Comparison of ENCODE assay signal across 12 cellular contexts in the genomic region with DNA sequence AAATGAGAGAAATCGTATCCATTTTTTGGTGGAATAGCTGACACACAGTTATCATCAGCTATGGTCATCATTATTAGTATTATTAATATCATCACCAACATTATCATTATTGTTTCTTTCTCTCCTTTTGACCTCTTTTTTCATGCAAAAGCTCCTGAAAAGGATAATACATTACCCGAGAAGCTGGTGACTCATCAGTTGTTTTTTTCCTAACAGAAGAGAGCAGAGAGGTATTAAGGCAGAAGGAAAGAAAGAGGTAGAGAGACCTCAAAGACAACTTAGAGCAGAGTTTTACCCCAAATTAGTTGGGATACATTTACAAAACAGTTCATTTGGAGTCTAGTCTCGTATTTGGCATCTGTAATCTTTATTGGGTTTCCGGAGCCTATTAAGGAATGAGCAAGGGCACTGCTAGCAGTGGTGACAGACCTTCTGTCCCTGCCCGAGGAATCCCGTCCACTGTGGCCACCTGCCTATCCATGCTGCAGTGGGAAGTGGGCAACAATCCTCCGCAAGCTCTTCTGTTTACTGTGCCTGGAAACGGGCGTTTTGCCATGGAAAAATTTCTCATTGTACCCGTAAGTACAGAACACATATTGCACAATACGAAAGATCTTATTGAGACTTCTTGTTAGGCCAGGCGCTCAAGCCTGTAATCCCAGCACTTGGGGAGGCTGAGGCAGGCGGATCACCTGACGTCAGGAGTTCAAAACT.
DNase-seq lines count a peak whose midpoint lies in the region; ATAC-seq and TF ChIP-seq lines count a peak whose summit lies in the region.
"Had no signal": no experiment of that assay in that cellular context is flagged by ENCODE, and none has a peak within 500 bp of the region (broad histone marks: within the 10 kb centered on the region; RNA-seq: fewer than 3 reads in every experiment).

No MANE protein-coding gene starts in this region.

- no peaks in the 10 kb centered on the region for H3K9me3 ChIP-seq in right lobe of liver
- H3K9me3 ChIP-seq in transverse colon: no peaks in the 10 kb centered on the region
- H3K9me3 ChIP-seq in naive thymus-derived CD4-positive, alpha-beta T cell (ENCODE audit: control insufficient read depth in 2 of 3, low read length in 3 of 3): no peaks in the 10 kb centered on the region
- H3K9me3 ChIP-seq in HAP-1: no peaks in the 10 kb centered on the region

- H3K36me3 Mint-ChIP-seq in naive thymus-derived CD4-positive, alpha-beta T cell: no peaks in the 10 kb centered on the region
- H3K36me3 Mint-ChIP-seq: activated naive CD4-positive, alpha-beta T cell treated with anti-CD3 and anti-CD28 coated beads, Interleukin-2, amount 50 U/mL, for 24 hours had no signal

- no peak overlapping the region for H3K27ac ChIP-seq in right lobe of liver
- no peak overlapping the region for H3K27ac ChIP-seq in transverse colon
- no peak overlapping the region for H3K27ac ChIP-seq in naive thymus-derived CD4-positive, alpha-beta T cell (ENCODE audit: low read depth, low read length)

- no peak overlapping the region for H3K4me3 Mint-ChIP-seq in naive thymus-derived CD4-positive, alpha-beta T cell
- H3K4me3 Mint-ChIP-seq: activated CD4-positive, alpha-beta memory T cell treated with anti-CD3 and anti-CD28 coated beads, Interleukin-2, amount 10 ng/mL, durations not matched to agents 7 days and 5 days; activated naive CD4-positive, alpha-beta T cell treated with anti-CD3 and anti-CD28 coated beads, Interleukin-2, amount 50 U/mL, for 24 hours had no signal

- no peak overlapping the region for H3K27ac Mint-ChIP-seq in naive thymus-derived CD4-positive, alpha-beta T cell
- H3K27ac Mint-ChIP-seq: activated CD4-positive, alpha-beta memory T cell treated with anti-CD3 and anti-CD28 coated beads, Interleukin-2, amount 10 ng/mL, durations not matched to agents 7 days and 5 days; activated naive CD4-positive, alpha-beta T cell treated with anti-CD3 and anti-CD28 coated beads, Interleukin-2, amount 50 U/mL, for 24 hours had no signal

- no peak for TF ChIP-seq EP300 in transverse colon (IDR thresholded peaks at IDR 0.05; ENCODE audit: low read depth)

- no peaks in the 10 kb centered on the region for H3K4me1 ChIP-seq in right lobe of liver
- no peaks in the 10 kb centered on the region for H3K4me1 ChIP-seq in transverse colon
- no peaks in the 10 kb centered on the region for H3K4me1 ChIP-seq in naive thymus-derived CD4-positive, alpha-beta T cell (ENCODE audit: control insufficient read depth in 2 of 2, insufficient read depth in 2 of 2, low read length in 2 of 2)
- no peaks in the 10 kb centered on the region for H3K4me1 ChIP-seq in HAP-1

- intact Hi-C loops in right lobe of liver (cut with DNase I): no loop called here
- intact Hi-C loops in transverse colon (cut with DNase I; ENCODE audit: low total_unique reads): no loop called here
- intact Hi-C loops in naive thymus-derived CD4-positive, alpha-beta T cell (cut with micrococcal nuclease): no loop called here

- TF ChIP-seq POLR2A in right lobe of liver (IDR thresholded peaks at IDR 0.05): no peak
- TF ChIP-seq POLR2A in transverse colon (IDR thresholded peaks at IDR 0.05): no peak

- peaks cover 0 to 3% (median 0%) of the 10 kb centered on the region in 5 donors for H3K27me3 Mint-ChIP-seq in naive thymus-derived CD4-positive, alpha-beta T cell
- H3K27me3 Mint-ChIP-seq: activated naive CD4-positive, alpha-beta T cell treated with anti-CD3 and anti-CD28 coated beads, Interleukin-2, amount 50 U/mL, for 24 hours had no signal

- H3K36me3 ChIP-seq in right lobe of liver: no peaks in the 10 kb centered on the region
- H3K36me3 ChIP-seq in transverse colon: no peaks in the 10 kb centered on the region
- no peaks in the 10 kb centered on the region for H3K36me3 ChIP-seq in naive thymus-derived CD4-positive, alpha-beta T cell (ENCODE audit: control insufficient read depth in 2 of 3, insufficient read depth in 3 of 3, low read length in 3 of 3)
- no peaks in the 10 kb centered on the region for H3K36me3 ChIP-seq in HAP-1 (replicated peaks)

- H3K27me3 ChIP-seq in right lobe of liver (no peaks in the 10 kb centered on the region), transverse colon (no peaks in the 10 kb centered on the region), HAP-1 (ENCODE audit: low read depth) (no peaks in the 10 kb centered on the region)
- no peaks in the 10 kb centered on the region for H3K27me3 ChIP-seq in naive thymus-derived CD4-positive, alpha-beta T cell (ENCODE audit: control insufficient read depth in 2 of 2, insufficient read depth in 2 of 2, low read length in 2 of 2)

- CTCF ChIA-PET in naive thymus-derived CD4-positive, alpha-beta T cell (lab: Charles Lee): no interaction called here

- peaks cover 0 to 1% (median 0%) of the 10 kb centered on the region in 11 donors for H3K9me3 Mint-ChIP-seq in naive thymus-derived CD4-positive, alpha-beta T cell
- H3K9me3 Mint-ChIP-seq: activated CD4-positive, alpha-beta memory T cell treated with anti-CD3 and anti-CD28 coated beads, Interleukin-2, amount 10 ng/mL, durations not matched to agents 7 days and 5 days; activated naive CD4-positive, alpha-beta T cell treated with anti-CD3 and anti-CD28 coated beads, Interleukin-2, amount 50 U/mL, for 24 hours had no signal

- in situ Hi-C loops in transverse colon (cut with MboI; ENCODE audit: low pct_ligation_motif_present in 1 of 4, low pct_unique_long_range_greater_than_20kb in 1 of 4, low sequenced_read_pairs in 3 of 4) (no loop called here), HAP-1 (cut with MboI; ENCODE audit: low sequenced_read_pairs) (no loop called here)

- H3K4me3 ChIP-seq in LNCaP clone FGC (ENCODE audit: low read depth, low read length): no peak overlapping the region
- no peak overlapping the region for H3K4me3 ChIP-seq in choroid plexus epithelial cell (ENCODE audit: low read depth, low read length)
- no peak overlapping the region for H3K4me3 ChIP-seq in right lobe of liver
- no peak overlapping the region for H3K4me3 ChIP-seq in transverse colon
- H3K4me3 ChIP-seq in naive thymus-derived CD4-positive, alpha-beta T cell (ENCODE audit: low read length): no peak overlapping the region
- H3K4me3 ChIP-seq in HAP-1: no peak overlapping the region

- POLR2A ChIA-PET in naive thymus-derived CD4-positive, alpha-beta T cell (lab: Charles Lee): no interaction called here

- ATAC-seq in right lobe of liver (peak; percentile 17 to 81 (median 48)), GM19455 (IDR thresholded peaks at IDR 0.05; ENCODE audit: unreplicated experiment) (no peak)
- no peak for ATAC-seq in naive thymus-derived CD4-positive, alpha-beta T cell

- no peaks in the 10 kb centered on the region for H3K4me1 Mint-ChIP-seq in naive thymus-derived CD4-positive, alpha-beta T cell
- H3K4me1 Mint-ChIP-seq: activated CD4-positive, alpha-beta memory T cell treated with anti-CD3 and anti-CD28 coated beads, Interleukin-2, amount 10 ng/mL, durations not matched to agents 7 days and 5 days; activated naive CD4-positive, alpha-beta T cell treated with anti-CD3 and anti-CD28 coated beads, Interleukin-2, amount 50 U/mL, for 24 hours had no signal

- 72% methylated on average over 14 of the region's 14 CpGs for WGBS in right lobe of liver (ENCODE audit: insufficient coverage, low coverage, low lambda C conversion rate, missing lambda C conversion rate)
- WGBS in transverse colon (ENCODE audit: low coverage in 1 of 2), 2 donors: 74 to 92% methylated on average over 6 to 14 of the region's 14 CpGs

- TF ChIP-seq CTCF in LNCaP clone FGC (IDR thresholded peaks at IDR 0.05; ENCODE audit: control insufficient read depth, extremely low read depth, insufficient read depth) (no peak), choroid plexus epithelial cell (conservative IDR thresholded peaks at IDR 0.05; ENCODE audit: low read depth, low read length) (no peak), right lobe of liver (IDR thresholded peaks at IDR 0.05) (no peak), transverse colon (IDR thresholded peaks at IDR 0.05) (no peak)

- DNase-seq in LNCaP clone FGC (ENCODE audit: low read depth) (peak; percentile 79), choroid plexus epithelial cell (ENCODE audit: low read depth) (peak; percentile 81), right lobe of liver (peak in 1 of 3 donors; percentile 50), transverse colon (peak; percentile 18), GOT3 (lab: John Stamatoyannopoulos, UW) (no peak), HAP-1 (ENCODE audit: low spot score in 2 of 2) (no peak)
- no peak for DNase-seq in naive thymus-derived CD4-positive, alpha-beta T cell
- DNase-seq: activated CD4-positive, alpha-beta memory T cell treated with anti-CD3 and anti-CD28 coated beads, Interleukin-2, amount 10 ng/mL, durations not matched to agents 7 days and 5 days; DMS 273 treated with DMSO at 0.1 percent for 48 hours; NCI-H1417 had no signal

Comparison
In these comparisons a context has a peak if more than half of its experiments do, and no peak if none do; other contexts are left out.
1. DNase-seq: peak in LNCaP clone FGC (single experiment), choroid plexus epithelial cell (single experiment) and transverse colon (single experiment); none in naive thymus-derived CD4-positive, alpha-beta T cell (0 of 9), GOT3 (single experiment) and HAP-1 (0 of 2).
2. ATAC-seq: peak in right lobe of liver (4 of 4); none in naive thymus-derived CD4-positive, alpha-beta T cell (single experiment) and GM19455 (single experiment).